11 cellular contexts compared by ENCODE assay signal in the genomic region with DNA sequence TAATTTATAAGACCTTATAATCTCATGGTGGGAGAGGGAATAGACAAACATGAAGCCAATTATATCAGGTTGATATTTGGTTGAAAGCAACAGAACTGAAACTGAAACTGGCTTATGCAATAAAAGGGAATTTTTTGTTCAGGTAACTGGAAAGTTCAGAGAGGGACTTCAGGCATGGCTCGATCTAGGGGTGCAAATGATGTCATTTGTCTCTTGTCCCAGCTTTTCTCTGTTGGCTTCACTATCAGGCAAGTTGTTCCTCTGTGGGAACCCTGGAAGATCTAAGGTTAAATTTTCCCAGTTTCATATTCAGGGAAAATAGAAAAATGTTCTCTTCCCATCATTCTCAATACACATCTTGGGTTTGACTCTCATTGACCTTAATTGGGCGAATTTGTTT. TPM values are rescaled to one million over a fixed set of nuclear protein-coding genes. Genes with fewer than 3 reads are reported as not detected.
"Had no signal": no experiment of that assay in that cellular context is flagged by ENCODE, and none has a peak within 500 bp of the region (broad histone marks: within the 10 kb centered on the region; RNA-seq: fewer than 3 reads in every experiment).

No MANE protein-coding gene starts in this region.

- ATAC-seq: HCT116, K562 had no signal

- H3K4me3 ChIP-seq: GM23248, HAP-1, K562 had no signal

- DNase-seq: GM23248, GOT3, H7, HFFc6, IMR-90, KG1 had no signal

- H3K27ac ChIP-seq: GM23248, HL-60 had no signal

- H3K36me3 ChIP-seq: HAP-1 had no signal

- FAIRE-seq: K562 had no signal

- H3K9me3 ChIP-seq: HAP-1 had no signal

- H2AFZ ChIP-seq: GM23248 had no signal

- H3K4me1 ChIP-seq: HAP-1 had no signal

- H3K9ac ChIP-seq: GM23248 had no signal

RNA-seq across cellular contexts. Expression of gene OTOA, which starts 59.8 kb away (rescaled TPM):
- total RNA-seq: GM23248, H4, H7, HFFc6, IMR-90, K562 had no signal
- polyA plus RNA-seq: GM23248 had no signal
